In the genomic region with DNA sequence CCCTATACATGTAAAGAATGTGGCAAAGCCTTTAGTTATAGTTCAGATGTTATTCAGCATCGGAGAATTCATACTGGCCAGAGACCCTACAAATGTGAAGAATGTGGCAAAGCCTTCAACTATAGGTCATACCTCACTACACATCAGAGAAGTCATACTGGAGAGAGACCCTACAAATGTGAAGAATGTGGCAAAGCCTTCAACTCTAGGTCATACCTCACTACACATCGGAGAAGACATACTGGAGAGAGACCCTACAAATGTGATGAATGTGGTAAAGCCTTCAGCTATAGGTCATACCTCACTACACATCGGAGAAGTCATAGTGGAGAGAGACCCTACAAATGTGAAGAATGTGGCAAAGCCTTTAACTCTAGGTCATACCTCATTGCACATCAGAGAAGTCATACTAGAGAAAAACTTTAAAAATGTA, we compare ENCODE assay signal across 1 cellular context.
TF ChIP-seq lines count a peak whose summit lies in the region.

No MANE protein-coding gene starts in this region.

TF ChIP-seq in K562, 482 proteins besides CTCF, POLR2A, EP300 and RAD21 (continued from another document):
- TF ChIP-seq TRIM28 (IDR thresholded peaks at IDR 0.05) (peak; percentile 76), MYNN (IDR thresholded peaks at IDR 0.05) (no peak), MYNN (CRISPR knock-in tag; IDR thresholded peaks at IDR 0.05) (no peak), ZNF274 (IDR thresholded peaks at IDR 0.05; ENCODE audit: borderline replicate concordance, low read depth, low read length) (peak; percentile 99), RFX1 (IDR thresholded peaks at IDR 0.05) (no peak), ZNF830 (CRISPR knock-in tag; IDR thresholded peaks at IDR 0.05) (no peak), CBX3 (IDR thresholded peaks at IDR 0.05; ENCODE audit: borderline replicate concordance in 1 of 2, low read length in 2 of 2) (peak in 1 of 2 experiments; percentile 75; a peak in 1 of 3 replicates), ZNF75A (CRISPR knock-in tag; IDR thresholded peaks at IDR 0.05) (no peak)
- TF ChIP-seq, protein P1, sequence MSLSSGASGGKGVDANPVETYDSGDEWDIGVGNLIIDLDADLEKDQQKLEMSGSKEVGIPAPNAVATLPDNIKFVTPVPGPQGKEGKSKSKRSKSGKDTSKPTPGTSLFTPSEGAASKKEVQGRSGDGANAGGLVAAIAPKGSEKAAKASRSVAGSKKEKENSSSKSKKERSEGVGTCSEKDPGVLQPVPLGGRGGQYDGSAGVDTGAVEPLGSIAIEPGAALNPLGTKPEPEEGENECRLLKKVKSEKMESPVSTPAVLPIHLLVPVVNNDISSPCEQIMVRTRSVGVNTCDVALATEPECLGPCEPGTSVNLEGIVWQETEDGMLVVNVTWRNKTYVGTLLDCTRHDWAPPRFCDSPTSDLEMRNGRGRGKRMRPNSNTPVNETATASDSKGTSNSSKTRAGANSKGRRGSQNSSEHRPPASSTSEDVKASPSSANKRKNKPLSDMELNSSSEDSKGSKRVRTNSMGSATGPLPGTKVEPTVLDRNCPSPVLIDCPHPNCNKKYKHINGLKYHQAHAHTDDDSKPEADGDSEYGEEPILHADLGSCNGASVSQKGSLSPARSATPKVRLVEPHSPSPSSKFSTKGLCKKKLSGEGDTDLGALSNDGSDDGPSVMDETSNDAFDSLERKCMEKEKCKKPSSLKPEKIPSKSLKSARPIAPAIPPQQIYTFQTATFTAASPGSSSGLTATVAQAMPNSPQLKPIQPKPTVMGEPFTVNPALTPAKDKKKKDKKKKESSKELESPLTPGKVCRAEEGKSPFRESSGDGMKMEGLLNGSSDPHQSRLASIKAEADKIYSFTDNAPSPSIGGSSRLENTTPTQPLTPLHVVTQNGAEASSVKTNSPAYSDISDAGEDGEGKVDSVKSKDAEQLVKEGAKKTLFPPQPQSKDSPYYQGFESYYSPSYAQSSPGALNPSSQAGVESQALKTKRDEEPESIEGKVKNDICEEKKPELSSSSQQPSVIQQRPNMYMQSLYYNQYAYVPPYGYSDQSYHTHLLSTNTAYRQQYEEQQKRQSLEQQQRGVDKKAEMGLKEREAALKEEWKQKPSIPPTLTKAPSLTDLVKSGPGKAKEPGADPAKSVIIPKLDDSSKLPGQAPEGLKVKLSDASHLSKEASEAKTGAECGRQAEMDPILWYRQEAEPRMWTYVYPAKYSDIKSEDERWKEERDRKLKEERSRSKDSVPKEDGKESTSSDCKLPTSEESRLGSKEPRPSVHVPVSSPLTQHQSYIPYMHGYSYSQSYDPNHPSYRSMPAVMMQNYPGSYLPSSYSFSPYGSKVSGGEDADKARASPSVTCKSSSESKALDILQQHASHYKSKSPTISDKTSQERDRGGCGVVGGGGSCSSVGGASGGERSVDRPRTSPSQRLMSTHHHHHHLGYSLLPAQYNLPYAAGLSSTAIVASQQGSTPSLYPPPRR (CRISPR knock-in tag; IDR thresholded peaks at IDR 0.05; ENCODE audit: borderline replicate concordance), result no peak
- TF ChIP-seq, protein P2, sequence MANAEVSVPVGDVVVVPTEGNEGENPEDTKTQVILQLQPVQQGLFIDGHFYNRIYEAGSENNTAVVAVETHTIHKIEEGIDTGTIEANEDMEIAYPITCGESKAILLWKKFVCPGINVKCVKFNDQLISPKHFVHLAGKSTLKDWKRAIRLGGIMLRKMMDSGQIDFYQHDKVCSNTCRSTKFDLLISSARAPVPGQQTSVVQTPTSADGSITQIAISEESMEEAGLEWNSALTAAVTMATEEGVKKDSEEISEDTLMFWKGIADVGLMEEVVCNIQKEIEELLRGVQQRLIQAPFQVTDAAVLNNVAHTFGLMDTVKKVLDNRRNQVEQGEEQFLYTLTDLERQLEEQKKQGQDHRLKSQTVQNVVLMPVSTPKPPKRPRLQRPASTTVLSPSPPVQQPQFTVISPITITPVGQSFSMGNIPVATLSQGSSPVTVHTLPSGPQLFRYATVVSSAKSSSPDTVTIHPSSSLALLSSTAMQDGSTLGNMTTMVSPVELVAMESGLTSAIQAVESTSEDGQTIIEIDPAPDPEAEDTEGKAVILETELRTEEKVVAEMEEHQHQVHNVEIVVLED (CRISPR knock-in tag; IDR thresholded peaks at IDR 0.05), result no peak
